ENCODE assay signal across 19 cellular contexts in genomic region chr7:36755484-36755883, GRCh38. TPM values are rescaled to one million over a fixed set of nuclear protein-coding genes. Genes with fewer than 3 reads are reported as not detected.
DNase-seq lines count a peak whose midpoint lies in the region; ATAC-seq and TF ChIP-seq lines count a peak whose summit lies in the region.
"Had no signal": no experiment of that assay in that cellular context is flagged by ENCODE, and none has a peak within 500 bp of the region (broad histone marks: within the 10 kb centered on the region; RNA-seq: fewer than 3 reads in every experiment).

No MANE protein-coding gene starts in this region.

- H3K4me3 ChIP-seq in GM12865 (ENCODE audit: low read depth, low read length) (no peak overlapping the region), OCI-LY7 (ENCODE audit: low read depth, low read length, poor library complexity, severe bottlenecking) (no peak overlapping the region)
- H3K4me3 ChIP-seq: A549, MG63 had no signal

- H3K9me2 ChIP-seq in OCI-LY7 (ENCODE audit: insufficient read depth, low read length) = no peaks in the 10 kb centered on the region

- no peaks in the 10 kb centered on the region for H3K27me3 Mint-ChIP-seq in naive B cell
- no peaks in the 10 kb centered on the region for H3K27me3 Mint-ChIP-seq in Calu3 (ENCODE audit: unreplicated experiment)
- H3K27me3 Mint-ChIP-seq in activated T-helper 17 cell treated with anti-CD3 and anti-CD28 coated beads, Interleukin-2, amount 50 U/mL, for 72 hours = no peaks in the 10 kb centered on the region

- peak; percentile 44 for DNase-seq in GM12865 (ENCODE audit: low read depth)
- DNase-seq in OCI-LY7 (ENCODE audit: low spot score) = peak; percentile 29
- peak; percentile 13 for DNase-seq in naive B cell
- DNase-seq in DMS53 treated with DMSO at 0.1 percent for 48 hours (lab: John Stamatoyannopoulos, UW; ENCODE audit: unreplicated experiment) = no peak
- no peak for DNase-seq in Calu3
- no peak for DNase-seq in middle frontal gyrus (ENCODE audit: extremely low spot score, low spot score)
- DNase-seq: BE2C; CD4-positive, CD25-positive, alpha-beta regulatory T cell; DMS79 treated with DMSO at 0.1 percent for 48 hours; MG63; NCI-H1417 treated with DMSO at 0.1 percent for 48 hours; NCI-H187; NCI-H446; NCI-H526 had no signal

- no peak for TF ChIP-seq CTCF in GM12865 (IDR thresholded peaks at IDR 0.05; ENCODE audit: insufficient read depth, low read depth, low read length, missing control alignments)
- TF ChIP-seq CTCF in OCI-LY7 (conservative IDR thresholded peaks at IDR 0.05; ENCODE audit: low read length) = no peak
- TF ChIP-seq CTCF in Calu3 (IDR thresholded peaks at IDR 0.05; ENCODE audit: unreplicated experiment) = no peak

- H3K4me1 Mint-ChIP-seq in naive B cell (peaks cover 19 to 25% (median 23%) of the 10 kb centered on the region in 3 donors), Calu3 (ENCODE audit: low read depth, unreplicated experiment) (peaks cover 12% of the 10 kb centered on the region)
- peaks cover 2% of the 10 kb centered on the region for H3K4me1 Mint-ChIP-seq in activated T-helper 17 cell treated with anti-CD3 and anti-CD28 coated beads, Interleukin-2, amount 50 U/mL, for 72 hours

- ATAC-seq in GM19351 (IDR thresholded peaks at IDR 0.05; ENCODE audit: unreplicated experiment) = peak; percentile 70
- ATAC-seq in naive B cell (ENCODE audit: low read depth in 2 of 2) = peak; percentile 71 to 79
- ATAC-seq in activated T-helper 17 cell treated with anti-CD3 and anti-CD28 coated beads, Interleukin-2, amount 50 U/mL, for 72 hours (replicated peaks) = no peak
- ATAC-seq: A549, SK-N-SH treated with all-trans-retinoic acid at 6 μM for 48 hours had no signal

- no peaks in the 10 kb centered on the region for H3K79me2 ChIP-seq in OCI-LY7 (ENCODE audit: insufficient read depth, low read depth, low read length)

- no peak overlapping the region for H3K4me2 ChIP-seq in OCI-LY7 (ENCODE audit: low read length)
- H3K4me2 ChIP-seq: A549 had no signal

- H3K4me3 Mint-ChIP-seq in naive B cell (peak overlapping the region in 4 of 8 donors; percentile 46 to 82 (median 69)), Calu3 (ENCODE audit: low read depth, unreplicated experiment) (no peak overlapping the region)
- no peak overlapping the region for H3K4me3 Mint-ChIP-seq in activated T-helper 17 cell treated with anti-CD3 and anti-CD28 coated beads, Interleukin-2, amount 50 U/mL, for 72 hours
- H3K4me3 Mint-ChIP-seq: CD4-positive, CD25-positive, alpha-beta regulatory T cell had no signal

- H2AFZ ChIP-seq in OCI-LY7 (ENCODE audit: low read length) = no peak overlapping the region

- H3K36me3 ChIP-seq in OCI-LY7 (ENCODE audit: insufficient read depth, low read length) = no peaks in the 10 kb centered on the region
- H3K36me3 ChIP-seq: BE2C, MG63 had no signal

- intact Hi-C loops in OCI-LY7 (cut with micrococcal nuclease; ENCODE audit: unreplicated experiment) (no loop called here), Calu3 (cut with micrococcal nuclease; ENCODE audit: unreplicated experiment) (no loop called here)

- BruUV-seq in OCI-LY7 (replicated peaks; lab: Mats Ljungman, UMichigan) = no TSS peak
- no TSS peak for BruUV-seq in Calu3 (replicated peaks; lab: Mats Ljungman, UMichigan)

- H3K27ac Mint-ChIP-seq in naive B cell = peak overlapping the region in 3 of 6 donors; percentile 19 to 86 (median 70)
- no peak overlapping the region for H3K27ac Mint-ChIP-seq in Calu3 (ENCODE audit: unreplicated experiment)
- H3K27ac Mint-ChIP-seq in activated T-helper 17 cell treated with anti-CD3 and anti-CD28 coated beads, Interleukin-2, amount 50 U/mL, for 72 hours = no peak overlapping the region
- H3K27ac Mint-ChIP-seq: CD4-positive, CD25-positive, alpha-beta regulatory T cell had no signal

- no peaks in the 10 kb centered on the region for H4K20me1 ChIP-seq in OCI-LY7 (ENCODE audit: insufficient read depth, low read length)

- H3K36me3 Mint-ChIP-seq in naive B cell (no peaks in the 10 kb centered on the region), Calu3 (ENCODE audit: insufficient read depth, unreplicated experiment) (no peaks in the 10 kb centered on the region)
- no peaks in the 10 kb centered on the region for H3K36me3 Mint-ChIP-seq in activated T-helper 17 cell treated with anti-CD3 and anti-CD28 coated beads, Interleukin-2, amount 50 U/mL, for 72 hours (ENCODE audit: low read depth)
- H3K36me3 Mint-ChIP-seq: CD4-positive, CD25-positive, alpha-beta regulatory T cell had no signal

- no peak overlapping the region for H3K27ac ChIP-seq in OCI-LY7 (ENCODE audit: low read depth, low read length, poor library complexity, severe bottlenecking)
- H3K27ac ChIP-seq: A549 had no signal

- POLR2A ChIA-PET in OCI-LY7 (lab: Charles Lee) = interaction anchor here (1.2 kb wide), 1 partner anchor 10 kb away, joined by 4 read pairs; no protein-coding TSS in a partner anchor

- H3K4me1 ChIP-seq in OCI-LY7 (ENCODE audit: insufficient read depth, low read length, poor library complexity, severe bottlenecking) = no peaks in the 10 kb centered on the region
- H3K4me1 ChIP-seq: A549, BE2C had no signal

- peaks cover 0 to 2% (median 0%) of the 10 kb centered on the region in 7 donors for H3K9me3 Mint-ChIP-seq in naive B cell
- no peaks in the 10 kb centered on the region for H3K9me3 Mint-ChIP-seq in Calu3 (ENCODE audit: low read depth, unreplicated experiment)
- no peaks in the 10 kb centered on the region for H3K9me3 Mint-ChIP-seq in activated T-helper 17 cell treated with anti-CD3 and anti-CD28 coated beads, Interleukin-2, amount 50 U/mL, for 72 hours

- CTCF ChIA-PET in OCI-LY7 (lab: Charles Lee; ENCODE audit: unreplicated experiment) = no interaction called here
- CTCF ChIA-PET in Calu3 (lab: Charles Lee) = interaction anchor here (0.6 kb wide), 1 partner anchor 791 kb away, joined by 3 read pairs; no protein-coding TSS in a partner anchor

- H3K9me3 ChIP-seq in OCI-LY7 (ENCODE audit: low read length) = no peaks in the 10 kb centered on the region
- H3K9me3 ChIP-seq: A549, BE2C, MG63 had no signal

RNA-seq across cellular contexts. Expression of gene AOAH, which starts 31.2 kb away (rescaled TPM):
- total RNA-seq in OCI-LY7 (2014; rRNA removed; shearing (Covaris generic)) = 0.13 and 0.18 TPM in 2 replicates
- 0.61 and 0.79 TPM in 2 replicates for total RNA-seq in OCI-LY7 (2022)
- polyA plus RNA-seq in naive B cell (ENCODE audit: low read depth in 6 of 6) = 1 to 10 TPM; 1.8 to 4.4 (median 2.3) TPM
- total RNA-seq in Calu3 (2022) = not detected in 2 replicates
- total RNA-seq in activated T-helper 17 cell treated with anti-CD3 and anti-CD28 coated beads, Interleukin-2, amount 50 U/mL, for 72 hours = 1 to 10 TPM; 1.4 to 2.9 TPM
- total RNA-seq: LHCN-M2 had no signal

Comparison
In these comparisons a context has a peak if more than half of its experiments do, and no peak if none do; other contexts are left out.
1. DNase-seq: peak in GM12865 (single experiment), OCI-LY7 (single experiment) and naive B cell (single experiment); none in DMS53 treated with DMSO at 0.1 percent for 48 hours (single experiment), Calu3 (single experiment) and middle frontal gyrus (single experiment).